ENCODE assay signal across 13 cellular contexts in genomic region chr10:541041-541440, GRCh38.
DNase-seq lines count a peak whose midpoint lies in the region; ATAC-seq and TF ChIP-seq lines count a peak whose summit lies in the region.
"Had no signal": no experiment of that assay in that cellular context is flagged by ENCODE, and none has a peak within 500 bp of the region (broad histone marks: within the 10 kb centered on the region; RNA-seq: fewer than 3 reads in every experiment).

No MANE protein-coding gene starts in this region.

- peaks cover 6% of the 10 kb centered on the region; the same call in 1 of the 2 replicates for H3K27me3 ChIP-seq in BLaER1
- no peaks in the 10 kb centered on the region for H3K27me3 ChIP-seq in SU-DHL-6 (ENCODE audit: low read length)
- no peaks in the 10 kb centered on the region for H3K27me3 ChIP-seq in MG63

- no peaks in the 10 kb centered on the region for H3K79me2 ChIP-seq in SU-DHL-6 (ENCODE audit: insufficient read depth, low read length)

- H3K4me3 ChIP-seq in BLaER1 (no peak overlapping the region), SU-DHL-6 (ENCODE audit: insufficient read depth, low read length, poor library complexity, severe bottlenecking) (no peak overlapping the region), MG63 (no peak overlapping the region)
- H3K4me3 ChIP-seq: HAP-1 had no signal

- H3K27ac Mint-ChIP-seq in Calu3 (ENCODE audit: unreplicated experiment) (peak overlapping the region; percentile 12), progenitor cell of endocrine pancreas (no peak overlapping the region)
- H3K27ac Mint-ChIP-seq: CD4-positive, CD25-positive, alpha-beta regulatory T cell had no signal

- no peak for TF ChIP-seq CTCF in Calu3 (IDR thresholded peaks at IDR 0.05; ENCODE audit: unreplicated experiment)
- no peak for TF ChIP-seq CTCF in SU-DHL-6 (IDR thresholded peaks at IDR 0.05; ENCODE audit: insufficient read depth, low read length, poor library complexity, severe bottlenecking)
- TF ChIP-seq CTCF in progenitor cell of endocrine pancreas (IDR thresholded peaks at IDR 0.05; ENCODE audit: unreplicated experiment): no peak

- no peak overlapping the region for H3K27ac ChIP-seq in BLaER1
- H3K27ac ChIP-seq in SU-DHL-6 (ENCODE audit: low read depth, low read length): no peak overlapping the region
- H3K27ac ChIP-seq: HL-60 had no signal

- peaks cover 51% of the 10 kb centered on the region for H3K4me1 ChIP-seq in BLaER1

- CTCF ChIA-PET in Calu3 (lab: Charles Lee): no interaction called here

- intact Hi-C loops in Calu3 (cut with micrococcal nuclease; ENCODE audit: unreplicated experiment) (no loop called here), sciatic nerve (cut with DNase I) (no loop called here)

- no peak overlapping the region for H2AFZ ChIP-seq in SU-DHL-6 (ENCODE audit: low read depth, low read length, severe bottlenecking)

- H3K4me3 Mint-ChIP-seq in Calu3 (ENCODE audit: low read depth, unreplicated experiment): no peak overlapping the region
- no peak overlapping the region for H3K4me3 Mint-ChIP-seq in progenitor cell of endocrine pancreas (ENCODE audit: low read depth)
- H3K4me3 Mint-ChIP-seq: CD4-positive, CD25-positive, alpha-beta regulatory T cell had no signal

- no TSS peak for BruUV-seq in Calu3 (replicated peaks; lab: Mats Ljungman, UMichigan)

- no peak for ATAC-seq in sciatic nerve
- ATAC-seq in GM18505 (IDR thresholded peaks at IDR 0.05; ENCODE audit: unreplicated experiment): no peak

- H4K20me1 ChIP-seq in BLaER1 (peaks cover 100% of the 10 kb centered on the region), SU-DHL-6 (ENCODE audit: low read depth, low read length) (no peaks in the 10 kb centered on the region)

- H3F3A ChIP-seq in SU-DHL-6 (ENCODE audit: insufficient read depth): peaks cover 8% of the 10 kb centered on the region

- no peaks in the 10 kb centered on the region for H3K9me2 ChIP-seq in SU-DHL-6 (replicated peaks; ENCODE audit: insufficient read depth, low read length)

- H3K4me1 Mint-ChIP-seq in Calu3 (ENCODE audit: low read depth, unreplicated experiment) (peaks cover 25% of the 10 kb centered on the region), progenitor cell of endocrine pancreas (ENCODE audit: low read depth) (peaks cover 10% of the 10 kb centered on the region)

- H3K9me3 Mint-ChIP-seq in Calu3 (ENCODE audit: low read depth, unreplicated experiment) (no peaks in the 10 kb centered on the region), progenitor cell of endocrine pancreas (ENCODE audit: low read depth) (no peaks in the 10 kb centered on the region)
- H3K9me3 Mint-ChIP-seq: CD4-positive, CD25-positive, alpha-beta regulatory T cell had no signal

- H3K9ac ChIP-seq in BLaER1: no peak overlapping the region
- no peak overlapping the region for H3K9ac ChIP-seq in SU-DHL-6 (ENCODE audit: low read length)

- peak overlapping the region; percentile 77; the same call in 1 of the 2 replicates for H3K4me2 ChIP-seq in BLaER1
- peak overlapping the region; percentile 44 for H3K4me2 ChIP-seq in SU-DHL-6 (ENCODE audit: low read depth, low read length, poor library complexity, severe bottlenecking)

- DNase-seq in Calu3 (no peak), sciatic nerve (ENCODE audit: low spot score) (peak; percentile 56), progenitor cell of endocrine pancreas (ENCODE audit: low spot score, unreplicated experiment) (no peak), MG63 (no peak)
- no peak for DNase-seq in activated CD4-positive, alpha-beta T cell treated with anti-CD3 and anti-CD28 coated beads for 4 hours
- DNase-seq: CD4-positive, CD25-positive, alpha-beta regulatory T cell; EL; GOT3 had no signal

- H3K9me3 ChIP-seq in BLaER1 (no peaks in the 10 kb centered on the region), SU-DHL-6 (ENCODE audit: insufficient read depth, low read length) (no peaks in the 10 kb centered on the region), MG63 (no peaks in the 10 kb centered on the region)
- H3K9me3 ChIP-seq: HAP-1 had no signal

- no peak for TF ChIP-seq POLR2A in GM18505 (IDR thresholded peaks at IDR 0.05; ENCODE audit: borderline replicate concordance, extremely low read depth, insufficient read depth, insufficient read length)

- H3K36me3 ChIP-seq in BLaER1: no peaks in the 10 kb centered on the region
- H3K36me3 ChIP-seq in SU-DHL-6 (ENCODE audit: low read length): no peaks in the 10 kb centered on the region
- H3K36me3 ChIP-seq in MG63: no peaks in the 10 kb centered on the region; the same call in 1 of the 2 replicates
- H3K36me3 ChIP-seq: HAP-1 had no signal

- no peaks in the 10 kb centered on the region for H3K27me3 Mint-ChIP-seq in Calu3 (ENCODE audit: unreplicated experiment)
- no peaks in the 10 kb centered on the region for H3K27me3 Mint-ChIP-seq in progenitor cell of endocrine pancreas

- H3K36me3 Mint-ChIP-seq in Calu3 (ENCODE audit: insufficient read depth, unreplicated experiment) (peaks cover 8% of the 10 kb centered on the region), progenitor cell of endocrine pancreas (ENCODE audit: insufficient read depth) (no peaks in the 10 kb centered on the region)
- H3K36me3 Mint-ChIP-seq: CD4-positive, CD25-positive, alpha-beta regulatory T cell had no signal
